Comparison of ENCODE assay signal across 1 cellular context in genomic region chr1:2229921-2230700, GRCh38.
TF ChIP-seq lines count a peak whose summit lies in the region.

No MANE protein-coding gene starts in this region.

TF ChIP-seq in SK-N-SH treated with all-trans-retinoic acid at 6 μM for 48 hours, 23 proteins besides CTCF, POLR2A, EP300 and RAD21 (continued from another document):
- TF ChIP-seq, protein P1, sequence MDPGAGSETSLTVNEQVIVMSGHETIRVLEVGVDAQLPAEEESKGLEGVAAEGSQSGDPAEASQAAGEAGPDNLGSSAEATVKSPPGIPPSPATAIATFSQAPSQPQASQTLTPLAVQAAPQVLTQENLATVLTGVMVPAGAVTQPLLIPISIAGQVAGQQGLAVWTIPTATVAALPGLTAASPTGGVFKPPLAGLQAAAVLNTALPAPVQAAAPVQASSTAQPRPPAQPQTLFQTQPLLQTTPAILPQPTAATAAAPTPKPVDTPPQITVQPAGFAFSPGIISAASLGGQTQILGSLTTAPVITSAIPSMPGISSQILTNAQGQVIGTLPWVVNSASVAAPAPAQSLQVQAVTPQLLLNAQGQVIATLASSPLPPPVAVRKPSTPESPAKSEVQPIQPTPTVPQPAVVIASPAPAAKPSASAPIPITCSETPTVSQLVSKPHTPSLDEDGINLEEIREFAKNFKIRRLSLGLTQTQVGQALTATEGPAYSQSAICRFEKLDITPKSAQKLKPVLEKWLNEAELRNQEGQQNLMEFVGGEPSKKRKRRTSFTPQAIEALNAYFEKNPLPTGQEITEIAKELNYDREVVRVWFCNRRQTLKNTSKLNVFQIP (CRISPR knock-in tag; IDR thresholded peaks at IDR 0.05; ENCODE audit: borderline replicate concordance, low read depth), result no peak
- no peak for TF ChIP-seq ZNF565 (CRISPR knock-in tag; conservative IDR thresholded peaks at IDR 0.05; ENCODE audit: low read depth)
- TF ChIP-seq RARB (CRISPR knock-in tag; IDR thresholded peaks at IDR 0.05), result no peak
- no peak for TF ChIP-seq ISL1 (CRISPR knock-in tag; IDR thresholded peaks at IDR 0.05)
- TF ChIP-seq ZFP3 (CRISPR knock-in tag; IDR thresholded peaks at IDR 0.05), result no peak
- TF ChIP-seq GLIS3 (CRISPR knock-in tag; IDR thresholded peaks at IDR 0.05), result no peak
- no peak for TF ChIP-seq ESRRG (CRISPR knock-in tag; IDR thresholded peaks at IDR 0.05)
- TF ChIP-seq CSRNP3 (CRISPR knock-in tag; IDR thresholded peaks at IDR 0.05), result no peak
- no peak for TF ChIP-seq PPARA (CRISPR knock-in tag; IDR thresholded peaks at IDR 0.05; ENCODE audit: borderline replicate concordance)
- no peak for TF ChIP-seq TCF4 (CRISPR knock-in tag; IDR thresholded peaks at IDR 0.05; ENCODE audit: borderline replicate concordance)
- no peak for TF ChIP-seq ZC3H10 (CRISPR knock-in tag; IDR thresholded peaks at IDR 0.05)
- TF ChIP-seq CREB5 (CRISPR knock-in tag; IDR thresholded peaks at IDR 0.05; ENCODE audit: low read depth), result no peak
- no peak for TF ChIP-seq TOX (CRISPR knock-in tag; IDR thresholded peaks at IDR 0.05; ENCODE audit: borderline replicate concordance)
- no peak for TF ChIP-seq ARNTL (CRISPR knock-in tag; IDR thresholded peaks at IDR 0.05; ENCODE audit: borderline replicate concordance, low read depth)
